Comparison of ENCODE assay signal across 30 cellular contexts in the genomic region with DNA sequence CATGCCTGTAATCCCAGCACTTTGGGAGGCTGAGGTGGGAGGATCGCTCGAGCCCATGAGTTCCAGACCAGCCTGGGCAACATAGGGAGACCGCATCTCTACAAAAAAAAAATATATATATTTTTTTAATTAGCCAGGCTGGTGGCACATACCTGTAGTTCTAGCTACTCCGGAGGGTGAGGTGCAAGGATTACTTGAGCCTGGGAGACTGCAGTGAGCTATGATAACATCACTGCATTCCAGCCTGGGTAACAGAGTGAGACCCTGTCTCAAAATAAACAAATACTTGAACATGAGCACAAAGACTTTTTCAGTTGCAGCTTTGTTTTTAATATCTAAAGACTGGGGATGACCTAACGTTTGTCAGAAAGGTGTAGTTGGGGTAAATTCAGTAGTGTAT. TPM values are rescaled to one million over a fixed set of nuclear protein-coding genes. Genes with fewer than 3 reads are reported as not detected.
"Had no signal": no experiment of that assay in that cellular context is flagged by ENCODE, and none has a peak within 500 bp of the region (broad histone marks: within the 10 kb centered on the region; RNA-seq: fewer than 3 reads in every experiment).

No MANE protein-coding gene starts in this region.

- H3K9me3 Mint-ChIP-seq: activated B cell treated with CpG ODN at 0.5 μM for 24 hours; activated CD8-positive, alpha-beta T cell treated with anti-CD3 and anti-CD28 coated beads for 36 hours; central memory CD8-positive, alpha-beta T cell; effector memory CD8-positive, alpha-beta T cell; T-cell; T-helper 1 cell treated with Interleukin-12 subunit alpha and Interleukin-12 subunit beta and Interleukin-4 antibody, amounts not matched to agents 30 μg/mL and 1 μg/mL, for 36 hours; T-helper 2 cell treated with Interferon-gamma antibody and Interleukin-4, amounts not matched to agents 5 μg/mL and 100 μg/mL, for 36 hours had no signal

- DNase-seq: activated B cell treated with CpG ODN at 0.5 μM for 24 hours; activated CD4-positive, alpha-beta T cell treated with anti-CD3 and anti-CD28 coated beads for 48 hours; activated CD4-positive, alpha-beta T cell treated with anti-CD3 and anti-CD28 coated beads, Interleukin-2, amount 50 U/mL, for 1 hour; activated CD4-positive, alpha-beta T cell treated with anti-CD3 and anti-CD28 coated beads, Interleukin-2, amount 50 U/mL, for 48 hours; activated CD8-positive, alpha-beta memory T cell treated with anti-CD3 and anti-CD28 coated beads for 24 hours; activated CD8-positive, alpha-beta T cell treated with anti-CD3 and anti-CD28 coated beads for 36 hours; activated effector memory CD4-positive, alpha-beta T cell treated with Interleukin-2 at 50 U/mL for 16 hours; activated gamma-delta T cell treated with Interleukin-2 at 50 U/mL for 16 hours; activated naive CD4-positive, alpha-beta T cell treated with anti-CD3 and anti-CD28 coated beads, Interleukin-2, amount 50 U/mL, for 16 hours; activated naive CD4-positive, alpha-beta T cell treated with Interleukin-2 at 50 U/mL for 16 hours; activated T-cell treated with anti-CD3 and anti-CD28 coated beads, Interleukin-2, amount 50 U/mL, for 48 hours; amniotic stem cell; anterior cingulate cortex; brain microvascular endothelial cell; dermis blood vessel endothelial cell; effector CD4-positive, alpha-beta T cell; effector memory CD8-positive, alpha-beta T cell; esophagus squamous epithelium; foreskin melanocyte; SW 1271; T-cell; T1000; WERI-Rb-1 had no signal

- H3K27me3 Mint-ChIP-seq: activated B cell treated with CpG ODN at 0.5 μM for 24 hours; activated CD8-positive, alpha-beta T cell treated with anti-CD3 and anti-CD28 coated beads for 36 hours; activated naive CD8-positive, alpha-beta T cell; central memory CD8-positive, alpha-beta T cell; effector memory CD8-positive, alpha-beta T cell; T-cell had no signal

- ATAC-seq: activated CD4-positive, CD25-positive, alpha-beta regulatory T cell treated with anti-CD3 and anti-CD28 coated beads, Interleukin-2, amount 50 U/mL, for 24 hours; activated CD8-positive, alpha-beta T cell treated with anti-CD3 and anti-CD28 coated beads for 36 hours; effector memory CD8-positive, alpha-beta T cell; gastroesophageal sphincter; T-cell had no signal

- H3K27ac Mint-ChIP-seq: activated CD8-positive, alpha-beta T cell treated with anti-CD3 and anti-CD28 coated beads for 36 hours; T-cell; T-helper 1 cell treated with Interleukin-12 subunit alpha and Interleukin-12 subunit beta and Interleukin-4 antibody, amounts not matched to agents 30 μg/mL and 1 μg/mL, for 36 hours; T-helper 2 cell treated with Interferon-gamma antibody and Interleukin-4, amounts not matched to agents 5 μg/mL and 100 μg/mL, for 36 hours had no signal

- H3K4me3 Mint-ChIP-seq: activated B cell treated with CpG ODN at 0.5 μM for 24 hours; activated CD8-positive, alpha-beta T cell treated with anti-CD3 and anti-CD28 coated beads for 36 hours; activated naive CD8-positive, alpha-beta T cell; central memory CD8-positive, alpha-beta T cell; effector memory CD8-positive, alpha-beta T cell; T-cell; T-helper 1 cell treated with Interleukin-12 subunit alpha and Interleukin-12 subunit beta and Interleukin-4 antibody, amounts not matched to agents 30 μg/mL and 1 μg/mL, for 36 hours; T-helper 2 cell treated with Interferon-gamma antibody and Interleukin-4, amounts not matched to agents 5 μg/mL and 100 μg/mL, for 36 hours had no signal

RNA-seq across cellular contexts. Expression of a gene that starts 31.3 kb away (rescaled TPM):
- total RNA-seq: glomerular endothelial cell had no signal
